7 cellular contexts compared by ENCODE assay signal in genomic region chr13:99376132-99376531, GRCh38.
DNase-seq lines count a peak whose midpoint lies in the region; ATAC-seq lines count a peak whose summit lies in the region.

No MANE protein-coding gene starts in this region.

- no peak for DNase-seq in activated T-cell treated with anti-CD3 and anti-CD28 coated beads, Interleukin-2, amount 50 U/mL, for 4 hours
- peak; percentile 25 for DNase-seq in stimulated activated CD8-positive, alpha-beta memory T cell treated with anti-CD3 and anti-CD28 coated beads, Interleukin-4, amount 100 ng/mL, for 48 hours
- no peak for DNase-seq in foreskin melanocyte
- no peak for DNase-seq in NCI-H2171 (lab: John Stamatoyannopoulos, UW)
- no peak for DNase-seq in AG20443 (ENCODE audit: low spot score)

- H3K4me1 Mint-ChIP-seq in activated T-cell treated with anti-CD3 and anti-CD28 coated beads, Interleukin-2, amount 50 U/mL, for 4 hours (ENCODE audit: low read depth) = peaks cover 89% of the 10 kb centered on the region

- H3K4me3 Mint-ChIP-seq in activated T-cell treated with anti-CD3 and anti-CD28 coated beads, Interleukin-2, amount 50 U/mL, for 4 hours = peak overlapping the region; percentile 23

- ATAC-seq in GM19035 (IDR thresholded peaks at IDR 0.05; ENCODE audit: unreplicated experiment) (peak; percentile 41), HG02852 (IDR thresholded peaks at IDR 0.05; ENCODE audit: unreplicated experiment) (peak; percentile 55)
- no peak for ATAC-seq in activated T-cell treated with anti-CD3 and anti-CD28 coated beads, Interleukin-2, amount 50 U/mL, for 4 hours

- H3K36me3 Mint-ChIP-seq in activated T-cell treated with anti-CD3 and anti-CD28 coated beads, Interleukin-2, amount 50 U/mL, for 4 hours (ENCODE audit: insufficient read depth) = peaks cover 35% of the 10 kb centered on the region

- H3K9me3 Mint-ChIP-seq in activated T-cell treated with anti-CD3 and anti-CD28 coated beads, Interleukin-2, amount 50 U/mL, for 4 hours = no peaks in the 10 kb centered on the region

- no peaks in the 10 kb centered on the region for H3K27me3 Mint-ChIP-seq in activated T-cell treated with anti-CD3 and anti-CD28 coated beads, Interleukin-2, amount 50 U/mL, for 4 hours (ENCODE audit: low read depth)

Comparison
In these comparisons a context has a peak if more than half of its experiments do, and no peak if none do; other contexts are left out.
1. ATAC-seq: peak in GM19035 (single experiment) and HG02852 (single experiment); none in activated T-cell treated with anti-CD3 and anti-CD28 coated beads, Interleukin-2, amount 50 U/mL, for 4 hours (0 of 2).